Comparison of ENCODE assay signal across 8 cellular contexts in the genomic region with DNA sequence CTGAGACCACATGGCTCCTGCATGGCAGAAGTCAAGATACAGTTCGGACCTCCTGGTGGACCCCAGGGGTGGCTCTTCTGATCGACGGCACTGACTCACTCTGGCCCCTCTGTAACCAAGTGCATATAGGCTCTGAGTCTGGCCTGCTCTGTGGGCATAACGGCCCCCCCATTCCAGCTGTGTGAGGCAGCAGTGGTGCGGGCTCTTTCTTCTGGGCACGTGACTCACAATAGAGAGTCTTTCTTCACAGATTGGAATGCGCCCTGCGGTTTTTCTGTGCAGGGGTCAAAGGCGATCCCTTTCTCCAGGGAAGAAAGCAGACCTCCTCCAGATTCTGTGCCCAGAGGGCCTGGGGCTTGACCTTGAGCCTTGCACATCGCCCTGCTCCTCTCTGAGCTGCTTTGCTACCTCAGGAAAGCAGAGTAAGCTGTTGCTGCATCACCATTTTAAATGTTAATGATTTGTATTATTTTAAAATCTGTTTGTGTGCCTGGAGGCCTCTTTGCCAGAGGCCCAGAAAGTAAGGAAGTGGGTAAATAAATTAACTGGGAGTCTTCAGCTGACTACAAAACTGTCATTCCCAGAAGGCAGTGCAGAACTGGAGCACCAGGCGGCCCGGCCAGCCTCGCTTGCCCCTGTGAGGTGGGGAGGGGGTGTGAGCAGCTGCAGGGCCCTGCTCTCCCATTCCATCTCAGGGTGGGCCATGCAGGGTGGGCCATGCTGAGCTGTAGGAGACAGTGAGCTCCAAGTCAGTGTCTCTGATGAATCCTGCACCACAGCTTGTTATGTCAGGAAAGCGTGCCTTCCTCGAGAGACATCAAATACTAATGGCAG.
A peak's percentile ranks its signal among the peaks of the same experiment; 100 is the strongest.
DNase-seq lines count a peak whose midpoint lies in the region; ATAC-seq lines count a peak whose summit lies in the region.

No MANE protein-coding gene starts in this region.

- intact Hi-C loops in activated T-helper 2 cell treated with anti-CD3 and anti-CD28 coated beads, Interferon-gamma antibody, Interleukin-2, Interleukin-4, amounts not matched to agents 10 μg/mL and 5 μg/mL and 100 μg/mL, durations not matched to agents 14 hours and 24 hours and 36 hours (cut with micrococcal nuclease), result no loop called here

- H3K4me3 Mint-ChIP-seq in activated T-helper 2 cell treated with anti-CD3 and anti-CD28 coated beads, Interferon-gamma antibody, Interleukin-2, Interleukin-4, amounts not matched to agents 10 μg/mL and 5 μg/mL and 100 μg/mL, durations not matched to agents 14 hours and 24 hours and 36 hours (ENCODE audit: low read depth), result no peak overlapping the region

- no peak overlapping the region for H3K27ac Mint-ChIP-seq in activated T-helper 2 cell treated with anti-CD3 and anti-CD28 coated beads, Interferon-gamma antibody, Interleukin-2, Interleukin-4, amounts not matched to agents 10 μg/mL and 5 μg/mL and 100 μg/mL, durations not matched to agents 14 hours and 24 hours and 36 hours

- DNase-seq in GM04504 (ENCODE audit: low read depth) (peak; percentile 63), HS-5 (ENCODE audit: low read depth) (peak; percentile 77), dedifferentiated amniotic fluid mesenchymal stem cell (ENCODE audit: extremely low spot score) (peak; percentile 77), middle frontal gyrus (ENCODE audit: extremely low spot score, low spot score) (peak; percentile 8), SIG-M5 treated with dmso at 0.1 percent for 504 hours (lab: John Stamatoyannopoulos, UW; ENCODE audit: unreplicated experiment) (no peak)
- no peak for DNase-seq in activated T-helper 2 cell treated with anti-CD3 and anti-CD28 coated beads, Interferon-gamma antibody, Interleukin-2, Interleukin-4, amounts not matched to agents 10 μg/mL and 5 μg/mL and 100 μg/mL, durations not matched to agents 14 hours and 24 hours and 36 hours (ENCODE audit: low spot score)

- peaks cover 7% of the 10 kb centered on the region for H3K27me3 Mint-ChIP-seq in activated T-helper 2 cell treated with anti-CD3 and anti-CD28 coated beads, Interferon-gamma antibody, Interleukin-2, Interleukin-4, amounts not matched to agents 10 μg/mL and 5 μg/mL and 100 μg/mL, durations not matched to agents 14 hours and 24 hours and 36 hours (ENCODE audit: low read depth)

- ATAC-seq in GM19324 (IDR thresholded peaks at IDR 0.05; ENCODE audit: low FRiP score, unreplicated experiment), result no peak
- no peak for ATAC-seq in HG03469 (IDR thresholded peaks at IDR 0.05; ENCODE audit: unreplicated experiment)

- no peaks in the 10 kb centered on the region for H3K9me3 Mint-ChIP-seq in activated T-helper 2 cell treated with anti-CD3 and anti-CD28 coated beads, Interferon-gamma antibody, Interleukin-2, Interleukin-4, amounts not matched to agents 10 μg/mL and 5 μg/mL and 100 μg/mL, durations not matched to agents 14 hours and 24 hours and 36 hours

- no peaks in the 10 kb centered on the region for H3K36me3 Mint-ChIP-seq in activated T-helper 2 cell treated with anti-CD3 and anti-CD28 coated beads, Interferon-gamma antibody, Interleukin-2, Interleukin-4, amounts not matched to agents 10 μg/mL and 5 μg/mL and 100 μg/mL, durations not matched to agents 14 hours and 24 hours and 36 hours (ENCODE audit: low read depth)

- peaks cover 7% of the 10 kb centered on the region for H3K4me1 Mint-ChIP-seq in activated T-helper 2 cell treated with anti-CD3 and anti-CD28 coated beads, Interferon-gamma antibody, Interleukin-2, Interleukin-4, amounts not matched to agents 10 μg/mL and 5 μg/mL and 100 μg/mL, durations not matched to agents 14 hours and 24 hours and 36 hours (ENCODE audit: low read depth)

Comparison
In these comparisons a context has a peak if more than half of its experiments do, and no peak if none do; other contexts are left out.
1. DNase-seq: peak in GM04504 (single experiment), HS-5 (single experiment), dedifferentiated amniotic fluid mesenchymal stem cell (single experiment) and middle frontal gyrus (single experiment); none in SIG-M5 treated with dmso at 0.1 percent for 504 hours (single experiment) and activated T-helper 2 cell treated with anti-CD3 and anti-CD28 coated beads, Interferon-gamma antibody, Interleukin-2, Interleukin-4, amounts not matched to agents 10 μg/mL and 5 μg/mL and 100 μg/mL, durations not matched to agents 14 hours and 24 hours and 36 hours (single experiment).